Comparison of ENCODE assay signal across 13 cellular contexts in genomic region chrX:39163585-39163984, GRCh38.
"Had no signal": no experiment of that assay in that cellular context is flagged by ENCODE, and none has a peak within 500 bp of the region (broad histone marks: within the 10 kb centered on the region; RNA-seq: fewer than 3 reads in every experiment).

No MANE protein-coding gene starts in this region.

- H3K27ac ChIP-seq: cardiac muscle cell, gastrocnemius medialis, heart right ventricle, left lung had no signal

- H3K4me3 ChIP-seq: cardiac muscle cell, gastrocnemius medialis, heart right ventricle, left lung, smooth muscle cell had no signal

- H3K27ac Mint-ChIP-seq: memory B cell, natural killer cell, progenitor cell of endocrine pancreas had no signal

- H3K36me3 Mint-ChIP-seq: memory B cell, natural killer cell had no signal

- DNase-seq: effector CD8-positive, alpha-beta T cell; gastrocnemius medialis; heart right ventricle; islet precursor cell; left lung; natural killer cell; right cardiac atrium; T1000; trophoblast cell had no signal

- H3K36me3 ChIP-seq: cardiac muscle cell, gastrocnemius medialis, heart right ventricle, left lung had no signal

- H3K27me3 ChIP-seq: cardiac muscle cell had no signal

- H3K4me3 Mint-ChIP-seq: natural killer cell had no signal

- ATAC-seq: gastrocnemius medialis, heart right ventricle, left lung, natural killer cell, right cardiac atrium had no signal

- H3K9me3 ChIP-seq: gastrocnemius medialis, heart right ventricle, left lung had no signal

- H3K4me1 ChIP-seq: gastrocnemius medialis had no signal

- H3K9me3 Mint-ChIP-seq: memory B cell, natural killer cell had no signal
